18 cellular contexts compared by ENCODE assay signal in the genomic region with DNA sequence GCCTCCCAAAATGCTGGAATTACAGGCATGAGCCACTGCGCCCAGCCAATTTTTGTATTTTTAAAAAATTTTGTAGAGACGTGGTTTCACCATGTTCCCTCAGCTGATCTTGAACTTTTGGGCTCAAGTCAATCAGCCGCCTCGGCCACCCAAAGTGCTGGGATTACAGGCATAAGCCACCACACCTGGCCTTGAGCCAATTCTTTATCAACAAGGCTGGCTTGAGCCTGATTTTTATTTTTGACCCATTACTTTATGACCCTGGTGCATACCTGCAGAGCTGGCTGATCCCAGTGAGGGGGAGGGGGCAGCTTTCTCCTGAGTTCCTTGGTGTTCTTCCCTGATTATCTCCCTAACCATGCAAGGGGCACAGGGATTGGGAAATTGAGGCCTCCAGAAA. TPM values are rescaled to one million over a fixed set of nuclear protein-coding genes. Genes with fewer than 3 reads are reported as not detected.
A peak's percentile ranks its signal among the peaks of the same experiment; 100 is the strongest.
DNase-seq lines count a peak whose midpoint lies in the region; ATAC-seq and TF ChIP-seq lines count a peak whose summit lies in the region.
"Had no signal": no experiment of that assay in that cellular context is flagged by ENCODE, and none has a peak within 500 bp of the region (broad histone marks: within the 10 kb centered on the region; RNA-seq: fewer than 3 reads in every experiment).

No MANE protein-coding gene starts in this region.

- ATAC-seq in GM18861 (IDR thresholded peaks at IDR 0.05; ENCODE audit: unreplicated experiment) (no peak), GM18870 (IDR thresholded peaks at IDR 0.05; ENCODE audit: unreplicated experiment) (no peak)

- H4K20me1 ChIP-seq in GM23248 (ENCODE audit: insufficient read depth): no peaks in the 10 kb centered on the region
- no peaks in the 10 kb centered on the region for H4K20me1 ChIP-seq in hepatocyte (ENCODE audit: insufficient read depth, poor library complexity, severe bottlenecking)

- TF ChIP-seq CTCF in hepatocyte (IDR thresholded peaks at IDR 0.05; ENCODE audit: poor library complexity) (no peak), sigmoid colon (IDR thresholded peaks at IDR 0.05) (no peak)

- H3K9ac ChIP-seq in GM23248: no peak overlapping the region

- TF ChIP-seq POLR2A in sigmoid colon (IDR thresholded peaks at IDR 0.05): no peak

- H3K9me2 ChIP-seq in GM23248 (ENCODE audit: insufficient read depth): no peaks in the 10 kb centered on the region
- no peaks in the 10 kb centered on the region for H3K9me2 ChIP-seq in hepatocyte (replicated peaks; ENCODE audit: insufficient read depth)

- 84 to 90% methylated on average over 4 of the region's 4 CpGs for WGBS in GM23248 (ENCODE audit: low coverage in 1 of 2, low lambda C conversion rate in 2 of 2, missing lambda C conversion rate in 2 of 2), 2 experiments
- WGBS in hepatocyte (ENCODE audit: low lambda C conversion rate, missing lambda C conversion rate): 79% methylated on average over 4 of the region's 4 CpGs
- WGBS in sigmoid colon, 2 donors: 71 to 87% methylated on average over 4 of the region's 4 CpGs

- no peak for TF ChIP-seq EP300 in sigmoid colon (IDR thresholded peaks at IDR 0.05)

- peak overlapping the region; percentile 63; the same call in 1 of the 2 replicates for H3K27ac ChIP-seq in GM23248
- H3K27ac ChIP-seq in hepatocyte: peak overlapping the region; percentile 86
- no peak overlapping the region for H3K27ac ChIP-seq in sigmoid colon

- in situ Hi-C loops in GM23248 (cut with MboI): no loop called here

- H3K4me1 ChIP-seq in GM23248 (ENCODE audit: insufficient read depth) (peaks cover 53% of the 10 kb centered on the region), hepatocyte (ENCODE audit: insufficient read depth) (peaks cover 43% of the 10 kb centered on the region), sigmoid colon (peaks cover 0 to 18% (median 8%) of the 10 kb centered on the region in 4 donors)

- H3K4me2 ChIP-seq in GM23248 (ENCODE audit: unreplicated experiment) (peak overlapping the region; percentile 3), hepatocyte (no peak overlapping the region)

- H3K4me3 ChIP-seq in GM23248: no peak overlapping the region
- H3K4me3 ChIP-seq in hepatocyte: no peak overlapping the region
- H3K4me3 ChIP-seq in sigmoid colon: no peak overlapping the region
- H3K4me3 ChIP-seq: esophagus squamous epithelium, PC-9, thoracic aorta had no signal

- H2AFZ ChIP-seq in GM23248 (no peak overlapping the region), hepatocyte (no peak overlapping the region)

- H3K79me2 ChIP-seq in GM23248 (ENCODE audit: insufficient read depth): no peaks in the 10 kb centered on the region
- no peaks in the 10 kb centered on the region for H3K79me2 ChIP-seq in hepatocyte

- no peaks in the 10 kb centered on the region for H3K27me3 ChIP-seq in GM23248 (replicated peaks; ENCODE audit: insufficient read depth)
- H3K27me3 ChIP-seq in hepatocyte: no peaks in the 10 kb centered on the region
- no peaks in the 10 kb centered on the region for H3K27me3 ChIP-seq in sigmoid colon
- H3K27me3 ChIP-seq: esophagus squamous epithelium had no signal

- peaks cover 22% of the 10 kb centered on the region; the same call in 1 of the 2 replicates for H3F3A ChIP-seq in GM23248 (ENCODE audit: insufficient read depth)

- DNase-seq in GM23248: no peak
- DNase-seq in NCI-H2029 (lab: John Stamatoyannopoulos, UW): peak; percentile 37
- DNase-seq in hepatocyte (ENCODE audit: low spot score): no peak
- peak; percentile 56 for DNase-seq in sigmoid colon
- no peak for DNase-seq in NCI-H2196 treated with DMSO at 0.1 percent for 48 hours (lab: John Stamatoyannopoulos, UW; ENCODE audit: unreplicated experiment)
- DNase-seq: activated CD4-positive, alpha-beta T cell treated with anti-CD3 and anti-CD28 coated beads, Interleukin-2, amount 10 ng/mL, durations not matched to agents 24 days and 14 days; activated CD8-positive, alpha-beta memory T cell treated with anti-CD3 and anti-CD28 coated beads, Interleukin-2, amount 50 U/mL, for 48 hours; activated naive CD4-positive, alpha-beta T cell treated with anti-CD3 and anti-CD28 coated beads for 36 hours; esophagus squamous epithelium; head of caudate nucleus; Karpas-422; mesendoderm; NCI-H1417 treated with DMSO at 0.1 percent for 48 hours; PC-9 had no signal

- H3K36me3 ChIP-seq in GM23248 (ENCODE audit: low read depth) (no peaks in the 10 kb centered on the region), hepatocyte (replicated peaks; ENCODE audit: insufficient read depth, low read depth) (no peaks in the 10 kb centered on the region), sigmoid colon (no peaks in the 10 kb centered on the region)
- H3K36me3 ChIP-seq: esophagus squamous epithelium, thoracic aorta had no signal

- no peaks in the 10 kb centered on the region for H3K9me3 ChIP-seq in GM23248 (ENCODE audit: low read depth)
- H3K9me3 ChIP-seq in hepatocyte (ENCODE audit: low read depth): no peaks in the 10 kb centered on the region
- H3K9me3 ChIP-seq in sigmoid colon: no peaks in the 10 kb centered on the region
- H3K9me3 ChIP-seq: thoracic aorta had no signal

- intact Hi-C loops in sigmoid colon (cut with DNase I): no loop called here

RNA-seq across cellular contexts. Expression of a gene that starts 15.8 kb away (rescaled TPM):
- total RNA-seq in GM23248 (2014; rRNA removed; shearing (Covaris generic)): not detected in 2 replicates
- polyA plus RNA-seq in GM23248 (2016; fragmentation: Nextera tagmentation; extraction: Ambion mirVana): not detected in 2 replicates
- 3.4 and 3.8 TPM in 2 replicates for total RNA-seq in hepatocyte
- 4.4 and 5.8 TPM in 2 replicates for polyA plus RNA-seq in hepatocyte
- 1 to 10 TPM in 1 of 4 donors, not detected in 3; 2.2 TPM for total RNA-seq in sigmoid colon
- 1 to 10 TPM in 2 of 3 donors, under 1 TPM in 1; 0.34 to 7.8 (median 1.2) TPM for polyA plus RNA-seq in sigmoid colon
- total RNA-seq: activated CD4-positive, alpha-beta T cell treated with anti-CD3 and anti-CD28 coated beads, Interleukin-2, amount 10 ng/mL, durations not matched to agents 24 days and 14 days; activated naive CD4-positive, alpha-beta T cell treated with anti-CD3 and anti-CD28 coated beads for 36 hours; esophagus squamous epithelium; PC-9 had no signal
- polyA plus RNA-seq: keratinocyte had no signal

RNA-seq across cellular contexts. Expression of a gene that starts 19.8 kb away (rescaled TPM):
- not detected in 2 replicates for total RNA-seq in GM23248 (2014; rRNA removed; shearing (Covaris generic))
- 0.23 TPM in 1 of 2 replicates, not detected in the other for polyA plus RNA-seq in GM23248 (2016; fragmentation: Nextera tagmentation; extraction: Ambion mirVana)
- total RNA-seq in hepatocyte: not detected in 2 replicates
- 0.30 TPM in 1 of 2 replicates, not detected in the other for polyA plus RNA-seq in hepatocyte
- not detected for total RNA-seq in sigmoid colon
- 1 to 10 TPM in 1 of 3 donors, not detected in 2; 1.1 TPM for polyA plus RNA-seq in sigmoid colon
- total RNA-seq: esophagus squamous epithelium, PC-9, thoracic aorta had no signal

Comparison
In these comparisons a context has a peak if more than half of its experiments do, and no peak if none do; other contexts are left out.
1. DNase-seq: peak in NCI-H2029 (single experiment) and sigmoid colon (single experiment); none in GM23248 (single experiment), hepatocyte (single experiment) and NCI-H2196 treated with DMSO at 0.1 percent for 48 hours (single experiment).
2. H3K27ac ChIP-seq: peak in GM23248 (single experiment) and hepatocyte (single experiment); none in sigmoid colon (0 of 4).